8 cellular contexts compared by ENCODE assay signal in genomic region chr11:17384002-17384511, GRCh38. TPM values are rescaled to one million over a fixed set of nuclear protein-coding genes. Genes with fewer than 3 reads are reported as not detected.
DNase-seq lines count a peak whose midpoint lies in the region; ATAC-seq, FAIRE-seq and TF ChIP-seq lines count a peak whose summit lies in the region.

No MANE protein-coding gene starts in this region.

- no peaks in the 10 kb centered on the region for H3K9me3 ChIP-seq in skeletal muscle tissue (ENCODE audit: control insufficient read depth in 3 of 3, low read length in 3 of 3)

- H3K4me1 ChIP-seq in skeletal muscle tissue (ENCODE audit: control insufficient read depth in 3 of 3, insufficient read depth in 3 of 3, low read length in 3 of 3), result peaks cover 41 to 79% (median 64%) of the 10 kb centered on the region in 3 donors

- peak overlapping the region; percentile 63 to 100 (median 97) for H3K9ac ChIP-seq in skeletal muscle tissue (ENCODE audit: low read depth in 1 of 3, low read length in 3 of 3)

- peak; percentile 59 for ATAC-seq in GM21723 (IDR thresholded peaks at IDR 0.05; ENCODE audit: unreplicated experiment)

- no peak for FAIRE-seq in H54 (lab: Jason Lieb, UNC)

- peaks cover 1% of the 10 kb centered on the region for H3K4me1 Mint-ChIP-seq in T-helper 2 cell treated with Interferon-gamma antibody and Interleukin-4, amounts not matched to agents 5 μg/mL and 100 μg/mL, for 36 hours (ENCODE audit: low read depth)

- H3K27ac Mint-ChIP-seq in T-helper 2 cell treated with Interferon-gamma antibody and Interleukin-4, amounts not matched to agents 5 μg/mL and 100 μg/mL, for 36 hours, result no peak overlapping the region

- peak overlapping the region; percentile 99 for H3K27ac ChIP-seq in skeletal muscle tissue (ENCODE audit: low read depth, low read length)

- peaks cover 0 to 13% (median 0%) of the 10 kb centered on the region in 3 donors for H3K27me3 ChIP-seq in skeletal muscle tissue (ENCODE audit: control insufficient read depth in 3 of 3, insufficient read depth in 3 of 3, low read length in 3 of 3)

- no peaks in the 10 kb centered on the region for H3K9me3 Mint-ChIP-seq in T-helper 2 cell treated with Interferon-gamma antibody and Interleukin-4, amounts not matched to agents 5 μg/mL and 100 μg/mL, for 36 hours

- peak; percentile 80 for DNase-seq in COR-L47 (lab: John Stamatoyannopoulos, UW)
- DNase-seq in NCI-H1436 (lab: John Stamatoyannopoulos, UW), result peak; percentile 81
- peak; percentile 63 for DNase-seq in T-helper 2 cell treated with Interferon-gamma antibody and Interleukin-4, amounts not matched to agents 5 μg/mL and 100 μg/mL, for 36 hours (ENCODE audit: low spot score)
- peak in 54 of 58 donors; percentile 26 to 93 (median 60) for DNase-seq in anterior cingulate cortex (lab: John Stamatoyannopoulos, UW)
- DNase-seq in hippocampal formation (lab: John Stamatoyannopoulos, UW), result peak; percentile 63 to 74
- no peak for DNase-seq in H54 (ENCODE audit: insufficient read length, low spot score)

- peak overlapping the region; percentile 82 to 89 (median 88) for H3K4me3 ChIP-seq in skeletal muscle tissue (ENCODE audit: low read length in 3 of 3)

- no peak overlapping the region for H3K4me3 Mint-ChIP-seq in T-helper 2 cell treated with Interferon-gamma antibody and Interleukin-4, amounts not matched to agents 5 μg/mL and 100 μg/mL, for 36 hours

- TF ChIP-seq POLR2A in H54 (IDR thresholded peaks at IDR 0.05; ENCODE audit: low read depth, low read length), result no peak

- peaks cover 4 to 20% (median 13%) of the 10 kb centered on the region in 3 donors for H3K36me3 ChIP-seq in skeletal muscle tissue (ENCODE audit: control insufficient read depth in 3 of 3, insufficient read depth in 3 of 3, low read length in 3 of 3)

- no peaks in the 10 kb centered on the region for H3K36me3 Mint-ChIP-seq in T-helper 2 cell treated with Interferon-gamma antibody and Interleukin-4, amounts not matched to agents 5 μg/mL and 100 μg/mL, for 36 hours (ENCODE audit: low read depth)

- H3K27me3 Mint-ChIP-seq in T-helper 2 cell treated with Interferon-gamma antibody and Interleukin-4, amounts not matched to agents 5 μg/mL and 100 μg/mL, for 36 hours (ENCODE audit: low read depth), result peaks cover 9% of the 10 kb centered on the region

RNA-seq across cellular contexts. Expression of gene KCNJ11, which starts 4.4 kb away (rescaled TPM):
- total RNA-seq in skeletal muscle tissue, result 28.2 TPM

RNA-seq across cellular contexts. Expression of gene NCR3LG1, which starts 32.5 kb away (rescaled TPM):
- 0.52 TPM for total RNA-seq in skeletal muscle tissue
